In the genomic region with DNA sequence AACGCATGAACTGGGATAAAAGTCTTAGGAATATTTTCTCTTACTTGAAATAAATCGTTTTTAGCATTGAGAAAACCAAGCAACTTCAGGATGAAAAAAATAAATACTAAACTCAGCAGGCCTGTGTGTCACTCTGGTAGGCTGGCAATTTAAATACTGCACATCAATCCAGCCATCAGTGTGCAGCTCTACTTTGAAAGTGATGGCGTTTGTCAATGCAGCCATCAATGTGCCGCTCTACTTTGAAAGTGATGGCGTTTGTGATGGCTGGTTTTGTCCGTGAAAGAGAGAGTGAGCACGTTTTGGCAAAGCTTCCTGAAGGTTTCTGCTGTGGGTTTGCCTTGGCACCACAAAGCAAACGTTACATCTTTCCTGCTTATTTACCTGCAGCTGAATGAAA, we compare ENCODE assay signal across 24 cellular contexts.
"Had no signal": no experiment of that assay in that cellular context is flagged by ENCODE, and none has a peak within 500 bp of the region (broad histone marks: within the 10 kb centered on the region; RNA-seq: fewer than 3 reads in every experiment).

No MANE protein-coding gene starts in this region.

- H3K4me1 Mint-ChIP-seq: endodermal cell had no signal

- H3K9me3 ChIP-seq: colonic mucosa, gastrocnemius medialis, gastroesophageal sphincter, heart left ventricle had no signal

- ATAC-seq: effector memory CD8-positive, alpha-beta T cell; esophagus mucosa; foreskin keratinocyte; gastrocnemius medialis; gastroesophageal sphincter; heart left ventricle; heart right ventricle had no signal

- H3K27me3 ChIP-seq: colonic mucosa, foreskin keratinocyte, gastrocnemius medialis, heart right ventricle had no signal

- H3K27me3 Mint-ChIP-seq: dendritic cell treated with granulocyte-macrophage colony-stimulating factor and Interleukin-4, amounts not matched to agents 40 ng/mL and 50 ng/mL, for 4 days had no signal

- H3K27ac Mint-ChIP-seq: dendritic cell treated with granulocyte-macrophage colony-stimulating factor and Interleukin-4, amounts not matched to agents 40 ng/mL and 50 ng/mL, for 4 days; effector memory CD8-positive, alpha-beta T cell; endodermal cell had no signal

- H3K4me3 Mint-ChIP-seq: dendritic cell treated with granulocyte-macrophage colony-stimulating factor and Interleukin-4, amounts not matched to agents 40 ng/mL and 50 ng/mL, for 4 days; effector memory CD8-positive, alpha-beta T cell; endodermal cell had no signal

- H3K27ac ChIP-seq: colonic mucosa, coronary artery, dorsolateral prefrontal cortex, epithelial cell of prostate, esophagus squamous epithelium, foreskin keratinocyte, gastrocnemius medialis, gastroesophageal sphincter, heart left ventricle, heart right ventricle had no signal

- H3K4me3 ChIP-seq: colonic mucosa, coronary artery, dorsolateral prefrontal cortex, esophagus squamous epithelium, gastrocnemius medialis, gastroesophageal sphincter, heart left ventricle, heart right ventricle had no signal

- DNase-seq: colonic mucosa; cortex of kidney; dermis blood vessel endothelial cell; dorsolateral prefrontal cortex; effector CD4-positive, alpha-beta T cell; effector CD8-positive, alpha-beta T cell; effector memory CD4-positive, alpha-beta T cell; effector memory CD8-positive, alpha-beta T cell; endodermal cell; erythroblast; esophagus squamous epithelium; foreskin fibroblast; foreskin keratinocyte; foreskin melanocyte; gastrocnemius medialis; glutamatergic neuron; head of caudate nucleus; heart left ventricle; heart right ventricle had no signal

- H3K4me1 ChIP-seq: colonic mucosa, esophagus squamous epithelium, foreskin keratinocyte, gastrocnemius medialis, gastroesophageal sphincter, heart left ventricle, heart right ventricle had no signal

- H3K36me3 ChIP-seq: colonic mucosa, esophagus squamous epithelium, gastrocnemius medialis, gastroesophageal sphincter, heart left ventricle, heart right ventricle had no signal
